In the genomic region with DNA sequence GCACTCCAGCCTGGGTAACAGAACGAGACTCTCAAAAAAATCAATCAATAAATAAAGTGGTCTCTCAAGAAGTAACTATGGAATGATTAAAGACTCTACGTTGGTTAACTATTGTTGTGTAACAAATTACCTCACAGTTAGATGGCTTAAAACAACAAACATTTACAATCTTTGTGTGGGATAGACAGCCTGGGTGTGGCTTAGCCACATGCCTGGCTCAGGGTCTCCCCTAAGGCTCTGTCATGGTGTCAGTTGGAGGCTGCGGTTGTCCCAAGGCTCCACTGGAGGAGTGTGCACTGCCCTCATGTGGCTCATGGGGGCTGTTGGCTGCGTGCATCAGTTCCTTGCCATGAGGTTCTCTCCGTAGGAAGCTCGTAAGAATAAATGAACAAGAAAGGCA, we compare ENCODE assay signal across 7 cellular contexts.
A peak's percentile ranks its signal among the peaks of the same experiment; 100 is the strongest.
DNase-seq lines count a peak whose midpoint lies in the region; ATAC-seq, FAIRE-seq and TF ChIP-seq lines count a peak whose summit lies in the region.

No MANE protein-coding gene starts in this region.

- H3K9me3 ChIP-seq in pancreas: no peaks in the 10 kb centered on the region

- DNase-seq in NCI-H2171 treated with DMSO at 0.1 percent for 48 hours (lab: John Stamatoyannopoulos, UW) (peak; percentile 19), pancreas (peak in 1 of 6 donors; percentile 12)
- DNase-seq in activated naive CD8-positive, alpha-beta T cell treated with anti-CD3 and anti-CD28 coated beads, Interleukin-2, amount 50 U/mL, for 24 hours: no peak

- no peak for TF ChIP-seq POLR2A in GM18505 (IDR thresholded peaks at IDR 0.05; ENCODE audit: borderline replicate concordance, extremely low read depth, insufficient read depth, insufficient read length)

- no peaks in the 10 kb centered on the region for H3K27me3 Mint-ChIP-seq in activated naive CD8-positive, alpha-beta T cell treated with anti-CD3 and anti-CD28 coated beads, Interleukin-2, amount 50 U/mL, for 24 hours

- TF ChIP-seq CTCF in GM12873 (IDR thresholded peaks at IDR 0.05; ENCODE audit: insufficient read depth, low read depth, low read length, missing control alignments) (peak; percentile 7), pancreas (IDR thresholded peaks at IDR 0.05) (no peak)

- no peak overlapping the region for H3K27ac Mint-ChIP-seq in activated naive CD8-positive, alpha-beta T cell treated with anti-CD3 and anti-CD28 coated beads, Interleukin-2, amount 50 U/mL, for 24 hours

- H3K4me3 ChIP-seq in pancreas: no peak overlapping the region

- ATAC-seq in esophagus mucosa: peak; percentile 55
- ATAC-seq in pancreas: peak in 3 of 4 donors; percentile 31 to 59 (median 48)
- no peak for ATAC-seq in GM19395 (IDR thresholded peaks at IDR 0.05; ENCODE audit: unreplicated experiment)
- ATAC-seq in activated naive CD8-positive, alpha-beta T cell treated with anti-CD3 and anti-CD28 coated beads, Interleukin-2, amount 50 U/mL, for 24 hours: no peak
- no peak for ATAC-seq in GM18505 (IDR thresholded peaks at IDR 0.05; ENCODE audit: unreplicated experiment)

- no peaks in the 10 kb centered on the region for H3K9me3 Mint-ChIP-seq in activated naive CD8-positive, alpha-beta T cell treated with anti-CD3 and anti-CD28 coated beads, Interleukin-2, amount 50 U/mL, for 24 hours

- no peaks in the 10 kb centered on the region for H3K36me3 ChIP-seq in pancreas

- H3K4me3 Mint-ChIP-seq in activated naive CD8-positive, alpha-beta T cell treated with anti-CD3 and anti-CD28 coated beads, Interleukin-2, amount 50 U/mL, for 24 hours: no peak overlapping the region

- H3K4me1 Mint-ChIP-seq in activated naive CD8-positive, alpha-beta T cell treated with anti-CD3 and anti-CD28 coated beads, Interleukin-2, amount 50 U/mL, for 24 hours: no peaks in the 10 kb centered on the region

- intact Hi-C loops in pancreas (cut with DNase I): no loop called here

- no peaks in the 10 kb centered on the region for H3K36me3 Mint-ChIP-seq in activated naive CD8-positive, alpha-beta T cell treated with anti-CD3 and anti-CD28 coated beads, Interleukin-2, amount 50 U/mL, for 24 hours (ENCODE audit: low read depth)

- no peak for FAIRE-seq in pancreas (lab: Jason Lieb, UNC)

- WGBS in pancreas, 2 donors: 64 to 66% methylated on average over 6 of the region's 6 CpGs

- H3K4me1 ChIP-seq in pancreas: no peaks in the 10 kb centered on the region

- H3K27ac ChIP-seq in pancreas: no peak overlapping the region

- no peaks in the 10 kb centered on the region for H3K27me3 ChIP-seq in pancreas

Comparison
In these comparisons a context has a peak if more than half of its experiments do, and no peak if none do; other contexts are left out.
1. ATAC-seq: peak in esophagus mucosa (single experiment) and pancreas (3 of 4); none in GM19395 (single experiment), activated naive CD8-positive, alpha-beta T cell treated with anti-CD3 and anti-CD28 coated beads, Interleukin-2, amount 50 U/mL, for 24 hours (single experiment) and GM18505 (single experiment).